Comparison of ENCODE assay signal across 8 cellular contexts in genomic region chrX:150575415-150575814, GRCh38. TPM values are rescaled to one million over a fixed set of nuclear protein-coding genes. Genes with fewer than 3 reads are reported as not detected.
DNase-seq lines count a peak whose midpoint lies in the region; ATAC-seq, FAIRE-seq and TF ChIP-seq lines count a peak whose summit lies in the region.
"Had no signal": no experiment of that assay in that cellular context is flagged by ENCODE, and none has a peak within 500 bp of the region (broad histone marks: within the 10 kb centered on the region; RNA-seq: fewer than 3 reads in every experiment).

No MANE protein-coding gene starts in this region.

- no peak overlapping the region for H2BK120ac ChIP-seq in IMR-90 (ENCODE audit: low read depth, low read length)

- no peak overlapping the region for H3K18ac ChIP-seq in IMR-90 (ENCODE audit: low read depth, low read length)

- H2AFZ ChIP-seq in IMR-90 (replicated peaks; ENCODE audit: low read length, poor library complexity) = no peak overlapping the region

- in situ Hi-C loops in IMR-90 (cut with MboI; ENCODE audit: low sequenced_read_pairs) = no loop called here

- H2BK5ac ChIP-seq in IMR-90 (ENCODE audit: low read depth, low read length, poor library complexity, severe bottlenecking) = no peak overlapping the region

- H3K27ac ChIP-seq in IMR-90 (ENCODE audit: insufficient read depth, low read length) = no peak overlapping the region
- peak overlapping the region in 1 of 2 donors; percentile 45 for H3K27ac ChIP-seq in small intestine (ENCODE audit: low read depth in 1 of 2, low read length in 1 of 2)

- POLR2A ChIA-PET in IMR-90 (lab: Charles Lee; ENCODE audit: unreplicated experiment) = interaction anchor here (0.6 kb wide), 1 partner anchor 19 kb away, joined by 3 read pairs; no protein-coding TSS in a partner anchor
- POLR2A ChIA-PET in activated CD8-positive, alpha-beta T cell treated with anti-CD3 and anti-CD28 coated beads for 36 hours (lab: Charles Lee) = interaction anchor here (1.1 kb wide), 1 partner anchor 26 kb away, joined by 4 read pairs; no protein-coding TSS in a partner anchor

- no peak for ATAC-seq in IMR-90 (ENCODE audit: low read depth)
- peak; percentile 60 for ATAC-seq in activated CD8-positive, alpha-beta T cell treated with anti-CD3 and anti-CD28 coated beads for 36 hours
- peak; percentile 74 for ATAC-seq in stimulated activated naive CD8-positive, alpha-beta T cell treated with anti-CD3 and anti-CD28 coated beads, Interleukin-15, Interleukin-2, amounts not matched to agents 100 U/mL and 50 U/mL, for 24 hours
- ATAC-seq in HG03469 (IDR thresholded peaks at IDR 0.05; ENCODE audit: unreplicated experiment) = no peak

- H3K4me1 ChIP-seq in IMR-90 (ENCODE audit: control insufficient read depth, insufficient read depth, low read length) = peaks cover 6% of the 10 kb centered on the region
- peaks cover 0 to 10% of the 10 kb centered on the region in 2 donors for H3K4me1 ChIP-seq in small intestine (ENCODE audit: control insufficient read depth in 2 of 2, insufficient read depth in 1 of 2, low read depth in 1 of 2, low read length in 1 of 2)

- no peaks in the 10 kb centered on the region for H4K20me1 ChIP-seq in IMR-90 (ENCODE audit: insufficient read depth, low read length)

- H3K56ac ChIP-seq in IMR-90 (ENCODE audit: extremely low read depth, insufficient read depth, low read length) = no peak overlapping the region

- H3K36me3 Mint-ChIP-seq in activated CD8-positive, alpha-beta T cell treated with anti-CD3 and anti-CD28 coated beads for 36 hours (ENCODE audit: low read depth) = peaks cover 3% of the 10 kb centered on the region

- no peak overlapping the region for H3K14ac ChIP-seq in IMR-90 (replicated peaks; ENCODE audit: low read depth, low read length)

- no peak overlapping the region for H3K23ac ChIP-seq in IMR-90 (ENCODE audit: low read depth, low read length)

- H2BK20ac ChIP-seq in IMR-90 (ENCODE audit: low read depth, low read length) = no peak overlapping the region

- TF ChIP-seq CTCF in IMR-90 (conservative IDR thresholded peaks at IDR 0.05; ENCODE audit: low read depth, low read length) (no peak), fibroblast of the aortic adventitia (IDR thresholded peaks at IDR 0.05; ENCODE audit: insufficient read depth, low read length) (no peak)
- TF ChIP-seq CTCF in activated CD8-positive, alpha-beta T cell treated with anti-CD3 and anti-CD28 coated beads for 36 hours (IDR thresholded peaks at IDR 0.05) = no peak

- no peaks in the 10 kb centered on the region for H3K36me3 ChIP-seq in IMR-90 (ENCODE audit: control insufficient read depth, insufficient read depth, low read length)
- H3K36me3 ChIP-seq in small intestine (ENCODE audit: control insufficient read depth in 2 of 2, insufficient read depth in 2 of 2, low read length in 2 of 2) = no peaks in the 10 kb centered on the region

- BruUV-seq in IMR-90 (replicated peaks; lab: Mats Ljungman, UMichigan) = no TSS peak

- H3K9me3 ChIP-seq in IMR-90 (ENCODE audit: control insufficient read depth, insufficient read depth, low read length) (0 out of 2 replicates have a peak, but pooled peaks cover 3% of the 10 kb centered on the region), small intestine (ENCODE audit: control insufficient read depth, low read depth) (no peaks in the 10 kb centered on the region)

- H3K4me1 Mint-ChIP-seq in activated CD8-positive, alpha-beta T cell treated with anti-CD3 and anti-CD28 coated beads for 36 hours (ENCODE audit: low read depth) = peaks cover 84% of the 10 kb centered on the region

- H2AK5ac ChIP-seq in IMR-90 (ENCODE audit: low read depth, low read length) = no peak overlapping the region

- CTCF ChIA-PET in IMR-90 (lab: Yijun Ruan, JAX) = no interaction called here
- CTCF ChIA-PET in activated CD8-positive, alpha-beta T cell treated with anti-CD3 and anti-CD28 coated beads for 36 hours (lab: Charles Lee) = interaction anchor here (2.5 kb wide), 1 partner anchor 12 kb away, joined by 13 read pairs; no protein-coding TSS in a partner anchor

- H3K79me1 ChIP-seq in IMR-90 (ENCODE audit: low read depth in 1 of 2, low read length in 2 of 2) = peaks cover under 1 to 38% of the 10 kb centered on the region in 2 experiments

- no peaks in the 10 kb centered on the region for H3K27me3 Mint-ChIP-seq in activated CD8-positive, alpha-beta T cell treated with anti-CD3 and anti-CD28 coated beads for 36 hours

- no peak overlapping the region for H2AK9ac ChIP-seq in IMR-90 (replicated peaks; ENCODE audit: low read depth, low read length, poor library complexity)

- H3K27me3 ChIP-seq in IMR-90 (ENCODE audit: control insufficient read depth, insufficient read depth, low read length) (no peaks in the 10 kb centered on the region), small intestine (ENCODE audit: control insufficient read depth in 2 of 2, insufficient read depth in 2 of 2, low read length in 2 of 2) (no peaks in the 10 kb centered on the region)

- H3K9ac ChIP-seq in IMR-90 (ENCODE audit: low read depth, low read length) = no peak overlapping the region

- FAIRE-seq in small intestine (lab: Jason Lieb, UNC) = no peak

- peak; percentile 33 for DNase-seq in IMR-90
- peak; percentile 72 for DNase-seq in activated CD8-positive, alpha-beta T cell treated with anti-CD3 and anti-CD28 coated beads for 36 hours
- peak; percentile 49 for DNase-seq in fibroblast of the aortic adventitia (ENCODE audit: low read depth)
- peak; percentile 56 for DNase-seq in stimulated activated naive CD8-positive, alpha-beta T cell treated with anti-CD3 and anti-CD28 coated beads, Interleukin-15, Interleukin-2, amounts not matched to agents 100 U/mL and 50 U/mL, for 24 hours
- no peak for DNase-seq in HuH-7.5 (ENCODE audit: low spot score)
- DNase-seq in small intestine = no peak

- dilution Hi-C loops in IMR-90 (cut with HindIII; ENCODE audit: low sequenced_read_pairs, unreplicated experiment) = no loop called here

- no peak for TF ChIP-seq POLR2A in IMR-90 (IDR thresholded peaks at IDR 0.05; ENCODE audit: low read depth, low read length)

- peak overlapping the region; percentile 71 for H3K4me3 Mint-ChIP-seq in activated CD8-positive, alpha-beta T cell treated with anti-CD3 and anti-CD28 coated beads for 36 hours
- H3K4me3 Mint-ChIP-seq: nephron had no signal

- intact Hi-C loops in IMR-90 (cut with micrococcal nuclease) = loop anchor here (10.0 kb wide), 2 partner anchors 139 to 621 kb away; no protein-coding TSS in a partner anchor
- intact Hi-C loops in activated CD8-positive, alpha-beta T cell treated with anti-CD3 and anti-CD28 coated beads for 36 hours (cut with micrococcal nuclease) = loop anchor here (2.0 to 10.0 kb wide), 2 partner anchors 93 to 211 kb away; partner anchors contain the start of gene MAMLD1

- no peak overlapping the region for H4K5ac ChIP-seq in IMR-90 (ENCODE audit: low read depth, low read length)

- no peaks in the 10 kb centered on the region for H3K9me1 ChIP-seq in IMR-90 (ENCODE audit: insufficient read depth, low read length)

- no peak overlapping the region for H4K91ac ChIP-seq in IMR-90 (ENCODE audit: insufficient read depth, low read depth, low read length)

- peaks cover 1% of the 10 kb centered on the region for H3K9me3 Mint-ChIP-seq in activated CD8-positive, alpha-beta T cell treated with anti-CD3 and anti-CD28 coated beads for 36 hours

- WGBS in IMR-90 (ENCODE audit: extremely low coverage in 2 of 2, insufficient read length in 1 of 2), 2 experiments = no CpG with 5 or more reads among the region's 5 CpGs
- 43 to 70% (median 59%) methylated on average over 5 of the region's 5 CpGs for WGBS in small intestine, 3 donors

- H2BK15ac ChIP-seq in IMR-90 (ENCODE audit: low read depth, low read length) = no peak overlapping the region

- peak overlapping the region; percentile 94 for H3K27ac Mint-ChIP-seq in activated CD8-positive, alpha-beta T cell treated with anti-CD3 and anti-CD28 coated beads for 36 hours
- H3K27ac Mint-ChIP-seq: nephron had no signal

- TF ChIP-seq RAD21 in IMR-90 (IDR thresholded peaks at IDR 0.05; ENCODE audit: low read length) = no peak

- H3K4me3 ChIP-seq in IMR-90 (ENCODE audit: insufficient read depth, low read depth, low read length) (no peak overlapping the region), fibroblast of the aortic adventitia (ENCODE audit: low read depth, low read length) (no peak overlapping the region), small intestine (ENCODE audit: low read depth in 1 of 2, low read length in 2 of 2) (no peak overlapping the region)

- H3K4me2 ChIP-seq in IMR-90 (ENCODE audit: low read depth, low read length) = no peak overlapping the region

- no peak overlapping the region for H3K4ac ChIP-seq in IMR-90 (ENCODE audit: low read depth, low read length)

- no peak overlapping the region for H4K8ac ChIP-seq in IMR-90 (ENCODE audit: low read depth in 2 of 2, low read length in 2 of 2)

TF ChIP-seq in IMR-90, 13 proteins besides CTCF, POLR2A, EP300 and RAD21 (continues in another document):
- TF ChIP-seq ELK1 (IDR thresholded peaks at IDR 0.05; ENCODE audit: borderline replicate concordance, low read depth, low read length) = no peak
- no peak for TF ChIP-seq MAZ (IDR thresholded peaks at IDR 0.05; ENCODE audit: borderline replicate concordance, low read depth, low read length)
- no peak for TF ChIP-seq SMC3 (IDR thresholded peaks at IDR 0.05; ENCODE audit: low read depth, low read length)
- no peak for TF ChIP-seq MXI1 (IDR thresholded peaks at IDR 0.05; ENCODE audit: borderline replicate concordance, low read depth, low read length)
- no peak for TF ChIP-seq CHD1 (IDR thresholded peaks at IDR 0.05; ENCODE audit: low read depth, low read length)
- no peak for TF ChIP-seq NFE2L2 (IDR thresholded peaks at IDR 0.05; ENCODE audit: low read depth, low read length)

RNA-seq across cellular contexts. Expression of gene MTM1, which starts 7.0 kb away (rescaled TPM):
- total RNA-seq in IMR-90 (2012; rRNA removed) (5.6 and 8.3 TPM in 2 replicates), fibroblast of the aortic adventitia (ENCODE audit: low replicate concordance) (9.1 and 10.8 TPM in 2 replicates)
- polyA plus RNA-seq in IMR-90 (2012; rRNA removed) (2.1 and 3.8 TPM in 2 replicates), small intestine (10 to 100 TPM in 2 of 3 donors, 1 to 10 TPM in 1; 7.1 to 13.2 (median 10.5) TPM)
- 0.41 and 0.90 TPM in 2 replicates for polyA plus RNA-seq in IMR-90 (2012; cell fraction: cytosol; rRNA removed)
- 0.52 and 3.9 TPM in 2 replicates for polyA plus RNA-seq in IMR-90 (2012; cell fraction: nucleus; rRNA removed; ENCODE audit: low replicate concordance)
- 10 to 100 TPM in 1 of 2 experiments, 1 to 10 TPM in 1; 9.6 to 11.6 TPM for total RNA-seq in activated CD8-positive, alpha-beta T cell treated with anti-CD3 and anti-CD28 coated beads for 36 hours

Comparison
In these comparisons a context has a peak if more than half of its experiments do, and no peak if none do; other contexts are left out.
1. ATAC-seq: peak in activated CD8-positive, alpha-beta T cell treated with anti-CD3 and anti-CD28 coated beads for 36 hours (single experiment) and stimulated activated naive CD8-positive, alpha-beta T cell treated with anti-CD3 and anti-CD28 coated beads, Interleukin-15, Interleukin-2, amounts not matched to agents 100 U/mL and 50 U/mL, for 24 hours (single experiment); none in IMR-90 (single experiment) and HG03469 (single experiment).
2. DNase-seq: peak in IMR-90 (single experiment), activated CD8-positive, alpha-beta T cell treated with anti-CD3 and anti-CD28 coated beads for 36 hours (single experiment), fibroblast of the aortic adventitia (single experiment) and stimulated activated naive CD8-positive, alpha-beta T cell treated with anti-CD3 and anti-CD28 coated beads, Interleukin-15, Interleukin-2, amounts not matched to agents 100 U/mL and 50 U/mL, for 24 hours (single experiment); none in HuH-7.5 (single experiment) and small intestine (single experiment).